ENCODE assay signal across 8 cellular contexts in the genomic region with DNA sequence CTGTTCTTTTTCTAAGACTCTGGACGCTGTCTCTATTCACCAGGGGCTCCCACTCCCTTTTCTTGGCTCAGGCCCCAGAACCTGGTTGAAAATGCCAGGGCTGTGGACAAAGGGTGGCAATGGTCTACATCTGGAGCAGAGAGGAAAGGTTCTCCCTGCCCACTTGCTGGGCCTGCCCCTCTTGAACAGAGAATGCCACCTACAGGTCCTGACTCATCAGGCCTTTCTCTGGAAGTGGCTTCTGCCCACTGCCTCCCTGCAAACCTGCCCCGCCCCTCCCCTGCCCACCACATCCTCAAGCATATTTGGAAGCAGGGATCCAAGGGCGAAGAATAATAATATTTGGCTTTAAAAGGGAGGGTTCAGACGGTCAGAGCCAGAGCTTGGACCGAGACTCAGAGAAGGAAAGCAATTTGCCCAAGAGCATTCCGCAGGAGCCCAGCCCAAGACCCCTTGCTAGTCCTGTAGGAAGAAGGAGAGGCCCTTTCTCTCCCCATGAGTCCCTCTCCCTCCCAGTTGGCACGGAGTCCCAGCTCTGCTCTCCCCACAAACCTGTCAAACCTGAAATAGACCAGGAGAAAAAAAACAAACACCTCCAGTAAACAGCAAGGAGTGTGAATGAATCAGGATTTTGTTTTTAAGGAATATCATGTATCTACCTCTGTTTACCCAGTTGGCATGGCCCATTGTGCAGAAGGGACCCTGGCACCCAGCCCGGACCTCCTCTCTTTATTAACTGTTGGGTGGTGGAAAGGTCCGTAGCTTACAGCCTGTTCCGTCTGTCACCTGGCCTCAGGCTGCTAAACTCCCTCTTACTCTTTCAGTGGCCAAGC.
DNase-seq lines count a peak whose midpoint lies in the region; ATAC-seq lines count a peak whose summit lies in the region.

No MANE protein-coding gene starts in this region.

- H3K9ac ChIP-seq in adipocyte (ENCODE audit: low read length), result peak overlapping the region; percentile 71
- H3K9ac ChIP-seq in mucosa of rectum (ENCODE audit: low read depth in 1 of 2, low read length in 2 of 2), result peak overlapping the region; percentile 41 to 55

- ATAC-seq in GM19455 (IDR thresholded peaks at IDR 0.05; ENCODE audit: unreplicated experiment), result no peak

- H3K36me3 ChIP-seq in adipocyte (ENCODE audit: control insufficient read depth, insufficient read depth, low read length, severe bottlenecking), result no peaks in the 10 kb centered on the region
- H3K36me3 ChIP-seq in mucosa of rectum (ENCODE audit: control insufficient read depth in 2 of 2, insufficient read depth in 2 of 2, low read length in 2 of 2), result no peaks in the 10 kb centered on the region

- H3K4me1 ChIP-seq in adipocyte (ENCODE audit: control insufficient read depth, insufficient read depth, low read length) (peaks cover 46% of the 10 kb centered on the region), mucosa of rectum (ENCODE audit: control insufficient read depth in 2 of 2, insufficient read depth in 2 of 2, low read length in 2 of 2) (peaks cover 56 to 60% of the 10 kb centered on the region in 2 donors)

- DNase-seq in EH (ENCODE audit: low read depth) (peak; percentile 76), NCI-H1694 treated with DMSO at 0.1 percent for 48 hours (lab: John Stamatoyannopoulos, UW) (peak; percentile 73), adipocyte (ENCODE audit: low read depth) (peak; percentile 79), putamen (ENCODE audit: low spot score) (no peak), NCI-H1930 (lab: John Stamatoyannopoulos, UW) (no peak), MV-4-11 (lab: John Stamatoyannopoulos, UW) (no peak)

- H3K9me3 ChIP-seq in adipocyte (ENCODE audit: control insufficient read depth, low read length) (no peaks in the 10 kb centered on the region), mucosa of rectum (ENCODE audit: control insufficient read depth in 2 of 2, low read length in 2 of 2) (no peaks in the 10 kb centered on the region)

- H3K27ac ChIP-seq in mucosa of rectum (ENCODE audit: low read depth in 2 of 2, low read length in 2 of 2), result peak overlapping the region; percentile 80 to 91

- H3K4me3 ChIP-seq in adipocyte (ENCODE audit: low read length) (no peak overlapping the region), mucosa of rectum (ENCODE audit: low read length in 2 of 2) (peak overlapping the region in 1 of 2 donors; percentile 29)

- H3K27me3 ChIP-seq in adipocyte (replicated peaks; ENCODE audit: control insufficient read depth, insufficient read depth, low read length) (no peaks in the 10 kb centered on the region), mucosa of rectum (ENCODE audit: control insufficient read depth in 2 of 2, insufficient read depth in 2 of 2, low read length in 2 of 2) (no peaks in the 10 kb centered on the region)

Comparison
In these comparisons a context has a peak if more than half of its experiments do, and no peak if none do; other contexts are left out.
1. DNase-seq: peak in EH (single experiment), NCI-H1694 treated with DMSO at 0.1 percent for 48 hours (single experiment) and adipocyte (single experiment); none in putamen (single experiment), NCI-H1930 (0 of 2) and MV-4-11 (single experiment).